In the genomic region with DNA sequence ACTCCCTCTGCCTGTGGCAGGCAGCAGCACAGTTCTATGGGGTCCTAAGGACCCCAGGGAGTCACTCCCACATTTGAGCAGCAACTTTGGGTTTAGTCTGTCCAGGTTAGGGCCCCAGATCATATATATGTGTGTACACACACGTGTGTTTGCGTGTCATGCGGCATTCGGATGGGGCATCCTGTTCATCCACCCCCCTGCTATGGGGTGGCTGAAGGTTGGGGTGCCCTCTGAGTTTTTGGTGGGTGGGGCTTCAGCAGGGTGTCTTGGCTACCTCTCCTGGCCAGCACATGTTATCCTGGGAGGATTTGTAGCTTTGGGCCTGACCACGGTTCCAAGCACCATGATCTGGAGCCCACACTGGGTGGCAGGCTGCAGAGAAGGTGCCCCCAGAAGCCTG, we compare ENCODE assay signal across 1 cellular context.
TF ChIP-seq lines count a peak whose summit lies in the region.

No MANE protein-coding gene starts in this region.

TF ChIP-seq in HepG2, 621 proteins besides CTCF, POLR2A, EP300 and RAD21 (continued from another document):
- TF ChIP-seq, protein P1, sequence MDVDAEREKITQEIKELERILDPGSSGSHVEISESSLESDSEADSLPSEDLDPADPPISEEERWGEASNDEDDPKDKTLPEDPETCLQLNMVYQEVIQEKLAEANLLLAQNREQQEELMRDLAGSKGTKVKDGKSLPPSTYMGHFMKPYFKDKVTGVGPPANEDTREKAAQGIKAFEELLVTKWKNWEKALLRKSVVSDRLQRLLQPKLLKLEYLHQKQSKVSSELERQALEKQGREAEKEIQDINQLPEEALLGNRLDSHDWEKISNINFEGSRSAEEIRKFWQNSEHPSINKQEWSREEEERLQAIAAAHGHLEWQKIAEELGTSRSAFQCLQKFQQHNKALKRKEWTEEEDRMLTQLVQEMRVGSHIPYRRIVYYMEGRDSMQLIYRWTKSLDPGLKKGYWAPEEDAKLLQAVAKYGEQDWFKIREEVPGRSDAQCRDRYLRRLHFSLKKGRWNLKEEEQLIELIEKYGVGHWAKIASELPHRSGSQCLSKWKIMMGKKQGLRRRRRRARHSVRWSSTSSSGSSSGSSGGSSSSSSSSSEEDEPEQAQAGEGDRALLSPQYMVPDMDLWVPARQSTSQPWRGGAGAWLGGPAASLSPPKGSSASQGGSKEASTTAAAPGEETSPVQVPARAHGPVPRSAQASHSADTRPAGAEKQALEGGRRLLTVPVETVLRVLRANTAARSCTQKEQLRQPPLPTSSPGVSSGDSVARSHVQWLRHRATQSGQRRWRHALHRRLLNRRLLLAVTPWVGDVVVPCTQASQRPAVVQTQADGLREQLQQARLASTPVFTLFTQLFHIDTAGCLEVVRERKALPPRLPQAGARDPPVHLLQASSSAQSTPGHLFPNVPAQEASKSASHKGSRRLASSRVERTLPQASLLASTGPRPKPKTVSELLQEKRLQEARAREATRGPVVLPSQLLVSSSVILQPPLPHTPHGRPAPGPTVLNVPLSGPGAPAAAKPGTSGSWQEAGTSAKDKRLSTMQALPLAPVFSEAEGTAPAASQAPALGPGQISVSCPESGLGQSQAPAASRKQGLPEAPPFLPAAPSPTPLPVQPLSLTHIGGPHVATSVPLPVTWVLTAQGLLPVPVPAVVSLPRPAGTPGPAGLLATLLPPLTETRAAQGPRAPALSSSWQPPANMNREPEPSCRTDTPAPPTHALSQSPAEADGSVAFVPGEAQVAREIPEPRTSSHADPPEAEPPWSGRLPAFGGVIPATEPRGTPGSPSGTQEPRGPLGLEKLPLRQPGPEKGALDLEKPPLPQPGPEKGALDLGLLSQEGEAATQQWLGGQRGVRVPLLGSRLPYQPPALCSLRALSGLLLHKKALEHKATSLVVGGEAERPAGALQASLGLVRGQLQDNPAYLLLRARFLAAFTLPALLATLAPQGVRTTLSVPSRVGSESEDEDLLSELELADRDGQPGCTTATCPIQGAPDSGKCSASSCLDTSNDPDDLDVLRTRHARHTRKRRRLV (CRISPR knock-in tag; IDR thresholded peaks at IDR 0.05) = no peak
- TF ChIP-seq, protein P2, sequence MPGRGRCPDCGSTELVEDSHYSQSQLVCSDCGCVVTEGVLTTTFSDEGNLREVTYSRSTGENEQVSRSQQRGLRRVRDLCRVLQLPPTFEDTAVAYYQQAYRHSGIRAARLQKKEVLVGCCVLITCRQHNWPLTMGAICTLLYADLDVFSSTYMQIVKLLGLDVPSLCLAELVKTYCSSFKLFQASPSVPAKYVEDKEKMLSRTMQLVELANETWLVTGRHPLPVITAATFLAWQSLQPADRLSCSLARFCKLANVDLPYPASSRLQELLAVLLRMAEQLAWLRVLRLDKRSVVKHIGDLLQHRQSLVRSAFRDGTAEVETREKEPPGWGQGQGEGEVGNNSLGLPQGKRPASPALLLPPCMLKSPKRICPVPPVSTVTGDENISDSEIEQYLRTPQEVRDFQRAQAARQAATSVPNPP (CRISPR knock-in tag; IDR thresholded peaks at IDR 0.05) = no peak
- TF ChIP-seq CAMTA2 (CRISPR knock-in tag; IDR thresholded peaks at IDR 0.05; ENCODE audit: borderline replicate concordance) = no peak
- TF ChIP-seq ZSCAN12 (CRISPR knock-in tag; IDR thresholded peaks at IDR 0.05) = no peak
- no peak for TF ChIP-seq CENPT (CRISPR knock-in tag; IDR thresholded peaks at IDR 0.05; ENCODE audit: low read depth)
